In the genomic region with DNA sequence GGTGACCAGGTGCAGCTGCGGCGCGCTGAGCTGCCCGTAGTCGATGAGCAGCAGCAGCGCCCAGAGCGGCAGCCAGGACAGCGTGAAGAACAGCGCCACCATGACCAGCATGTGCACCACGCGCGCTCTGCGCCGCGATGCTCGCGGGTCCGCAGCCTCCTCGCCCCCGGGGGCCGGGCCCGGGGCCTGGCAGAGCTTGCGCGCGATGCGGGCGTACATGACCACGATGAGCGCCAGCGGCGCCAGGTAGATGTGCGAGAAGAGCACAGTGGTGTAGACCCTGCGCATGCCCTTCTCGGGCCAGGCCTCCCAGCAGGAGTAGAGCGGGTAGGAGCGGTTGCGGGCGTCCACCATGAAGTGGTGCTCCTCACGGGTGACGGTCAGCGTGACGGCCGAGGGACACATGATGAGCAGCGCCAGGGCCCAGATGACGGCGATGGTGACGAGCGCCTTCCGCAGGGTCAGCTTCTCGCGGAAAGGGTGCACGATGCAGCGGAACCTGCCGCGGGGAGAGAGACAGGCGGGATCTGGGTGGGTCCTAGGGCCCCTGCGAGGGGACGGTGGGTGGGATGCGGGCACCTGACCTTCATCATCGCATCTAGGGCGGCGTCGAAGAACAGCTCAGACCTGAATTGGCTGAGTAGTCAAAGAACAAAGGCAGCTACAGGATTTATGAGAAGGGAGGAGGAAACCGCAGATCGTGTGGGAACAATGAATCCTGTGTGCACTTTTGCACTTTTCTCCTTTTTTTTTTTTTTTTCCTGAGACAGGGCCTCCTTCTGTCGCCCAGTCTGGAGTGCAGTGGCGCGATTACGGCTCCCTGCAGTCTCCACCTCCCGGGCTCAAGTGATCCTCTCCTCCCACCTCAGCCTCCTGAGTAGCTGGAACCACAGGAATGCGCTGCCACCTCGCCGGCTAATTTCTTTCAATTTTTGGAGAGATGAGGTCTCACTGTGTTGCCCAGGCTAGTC, we compare ENCODE assay signal across 8 cellular contexts. TPM values are rescaled to one million over a fixed set of nuclear protein-coding genes. Genes with fewer than 3 reads are reported as not detected.
DNase-seq lines count a peak whose midpoint lies in the region; ATAC-seq and TF ChIP-seq lines count a peak whose summit lies in the region.

No MANE protein-coding gene starts in this region.

- ATAC-seq in body of pancreas (peak; percentile 41), lower lobe of right lung (peak; percentile 70 to 74), GM19452 (IDR thresholded peaks at IDR 0.05; ENCODE audit: unreplicated experiment) (no peak), GM18502 (IDR thresholded peaks at IDR 0.05; ENCODE audit: poor library complexity, unreplicated experiment) (no peak), HG02610 (IDR thresholded peaks at IDR 0.05; ENCODE audit: unreplicated experiment) (no peak)

- H3K27ac ChIP-seq in body of pancreas (no peak overlapping the region), lower lobe of right lung (no peak overlapping the region), ovary (no peak overlapping the region)

- H3K4me1 ChIP-seq in body of pancreas, result peaks cover 7% of the 10 kb centered on the region
- H3K4me1 ChIP-seq in lower lobe of right lung, result peaks cover 11% of the 10 kb centered on the region
- H3K4me1 ChIP-seq in ovary (ENCODE audit: insufficient read depth), result peaks cover 5% of the 10 kb centered on the region

- TF ChIP-seq CTCF in AG10803 (conservative IDR thresholded peaks at IDR 0.05; ENCODE audit: low read length), result no peak
- TF ChIP-seq CTCF in body of pancreas (IDR thresholded peaks at IDR 0.05), result no peak
- no peak for TF ChIP-seq CTCF in lower lobe of right lung (IDR thresholded peaks at IDR 0.05)
- no peak for TF ChIP-seq CTCF in ovary (IDR thresholded peaks at IDR 0.05)

- H3K9me3 ChIP-seq in body of pancreas (no peaks in the 10 kb centered on the region), lower lobe of right lung (no peaks in the 10 kb centered on the region), ovary (no peaks in the 10 kb centered on the region)

- intact Hi-C loops in body of pancreas (cut with DNase I), result no loop called here
- intact Hi-C loops in lower lobe of right lung (cut with DNase I), result no loop called here
- intact Hi-C loops in ovary (cut with DNase I), result no loop called here

- peak; percentile 30; the same call in 1 of the 2 replicates for TF ChIP-seq RAD21 in Ishikawa (IDR thresholded peaks at IDR 0.05; ENCODE audit: low read depth)

- H3K36me3 ChIP-seq in body of pancreas (replicated peaks in 1 of 2; ENCODE audit: insufficient read depth in 1 of 2, low read depth in 2 of 2), result no peaks in the 10 kb centered on the region
- H3K36me3 ChIP-seq in lower lobe of right lung, result no peaks in the 10 kb centered on the region
- H3K36me3 ChIP-seq in ovary, result no peaks in the 10 kb centered on the region

- WGBS in body of pancreas, 2 donors, result 11 to 38% methylated on average over 30 to 70 of the region's 73 CpGs
- WGBS in ovary, 3 donors, result 17 to 40% (median 20%) methylated on average over 57 to 73 of the region's 73 CpGs

- DNase-seq in AG10803 (ENCODE audit: low read depth) (peak; percentile 15), body of pancreas (peak in 1 of 4 donors; percentile 10), lower lobe of right lung (peak; percentile 69), ovary (no peak)

- TF ChIP-seq EP300 in Ishikawa (IDR thresholded peaks at IDR 0.05; ENCODE audit: borderline replicate concordance), result peak; percentile 97
- TF ChIP-seq EP300 in ovary (IDR thresholded peaks at IDR 0.05), result no peak

- TF ChIP-seq POLR2A in body of pancreas (IDR thresholded peaks at IDR 0.05) (no peak), ovary (IDR thresholded peaks at IDR 0.05) (no peak)

- H3K4me3 ChIP-seq in AG10803 (ENCODE audit: low read length) (no peak overlapping the region), body of pancreas (no peak overlapping the region), lower lobe of right lung (peak overlapping the region; percentile 24), ovary (no peak overlapping the region)

- H3K27me3 ChIP-seq in body of pancreas, result no peaks in the 10 kb centered on the region
- H3K27me3 ChIP-seq in lower lobe of right lung (ENCODE audit: low read depth), result peaks cover 21% of the 10 kb centered on the region
- H3K27me3 ChIP-seq in ovary, result no peaks in the 10 kb centered on the region

TF ChIP-seq in Ishikawa, 13 proteins besides CTCF, POLR2A, EP300 and RAD21:
- peak; percentile 64 for TF ChIP-seq YY1 (IDR thresholded peaks at IDR 0.05; ENCODE audit: low read depth)
- peak; percentile 90 for TF ChIP-seq FOXM1 (IDR thresholded peaks at IDR 0.05; ENCODE audit: borderline replicate concordance, low read depth)
- TF ChIP-seq, protein P1, sequence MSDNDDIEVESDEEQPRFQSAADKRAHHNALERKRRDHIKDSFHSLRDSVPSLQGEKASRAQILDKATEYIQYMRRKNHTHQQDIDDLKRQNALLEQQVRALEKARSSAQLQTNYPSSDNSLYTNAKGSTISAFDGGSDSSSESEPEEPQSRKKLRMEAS (IDR thresholded peaks at IDR 0.05), result peak; percentile 80
- peak; percentile 37 for TF ChIP-seq EGR1 (IDR thresholded peaks at IDR 0.05)
- TF ChIP-seq, protein P2, sequence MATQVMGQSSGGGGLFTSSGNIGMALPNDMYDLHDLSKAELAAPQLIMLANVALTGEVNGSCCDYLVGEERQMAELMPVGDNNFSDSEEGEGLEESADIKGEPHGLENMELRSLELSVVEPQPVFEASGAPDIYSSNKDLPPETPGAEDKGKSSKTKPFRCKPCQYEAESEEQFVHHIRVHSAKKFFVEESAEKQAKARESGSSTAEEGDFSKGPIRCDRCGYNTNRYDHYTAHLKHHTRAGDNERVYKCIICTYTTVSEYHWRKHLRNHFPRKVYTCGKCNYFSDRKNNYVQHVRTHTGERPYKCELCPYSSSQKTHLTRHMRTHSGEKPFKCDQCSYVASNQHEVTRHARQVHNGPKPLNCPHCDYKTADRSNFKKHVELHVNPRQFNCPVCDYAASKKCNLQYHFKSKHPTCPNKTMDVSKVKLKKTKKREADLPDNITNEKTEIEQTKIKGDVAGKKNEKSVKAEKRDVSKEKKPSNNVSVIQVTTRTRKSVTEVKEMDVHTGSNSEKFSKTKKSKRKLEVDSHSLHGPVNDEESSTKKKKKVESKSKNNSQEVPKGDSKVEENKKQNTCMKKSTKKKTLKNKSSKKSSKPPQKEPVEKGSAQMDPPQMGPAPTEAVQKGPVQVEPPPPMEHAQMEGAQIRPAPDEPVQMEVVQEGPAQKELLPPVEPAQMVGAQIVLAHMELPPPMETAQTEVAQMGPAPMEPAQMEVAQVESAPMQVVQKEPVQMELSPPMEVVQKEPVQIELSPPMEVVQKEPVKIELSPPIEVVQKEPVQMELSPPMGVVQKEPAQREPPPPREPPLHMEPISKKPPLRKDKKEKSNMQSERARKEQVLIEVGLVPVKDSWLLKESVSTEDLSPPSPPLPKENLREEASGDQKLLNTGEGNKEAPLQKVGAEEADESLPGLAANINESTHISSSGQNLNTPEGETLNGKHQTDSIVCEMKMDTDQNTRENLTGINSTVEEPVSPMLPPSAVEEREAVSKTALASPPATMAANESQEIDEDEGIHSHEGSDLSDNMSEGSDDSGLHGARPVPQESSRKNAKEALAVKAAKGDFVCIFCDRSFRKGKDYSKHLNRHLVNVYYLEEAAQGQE (IDR thresholded peaks at IDR 0.05; ENCODE audit: low read depth), result no peak
- TF ChIP-seq TCF12 (IDR thresholded peaks at IDR 0.05; ENCODE audit: low read depth), result peak; percentile 98
- TF ChIP-seq TEAD4 (IDR thresholded peaks at IDR 0.05), result peak; percentile 95
- peak; percentile 96 for TF ChIP-seq ZBTB7A (IDR thresholded peaks at IDR 0.05; ENCODE audit: low read depth)
- TF ChIP-seq NFIC (IDR thresholded peaks at IDR 0.05), result peak; percentile 89
- TF ChIP-seq CREB1 (IDR thresholded peaks at IDR 0.05; ENCODE audit: low read depth), result no peak
- TF ChIP-seq, protein P3, sequence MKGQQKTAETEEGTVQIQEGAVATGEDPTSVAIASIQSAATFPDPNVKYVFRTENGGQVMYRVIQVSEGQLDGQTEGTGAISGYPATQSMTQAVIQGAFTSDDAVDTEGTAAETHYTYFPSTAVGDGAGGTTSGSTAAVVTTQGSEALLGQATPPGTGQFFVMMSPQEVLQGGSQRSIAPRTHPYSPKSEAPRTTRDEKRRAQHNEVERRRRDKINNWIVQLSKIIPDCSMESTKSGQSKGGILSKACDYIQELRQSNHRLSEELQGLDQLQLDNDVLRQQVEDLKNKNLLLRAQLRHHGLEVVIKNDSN (IDR thresholded peaks at IDR 0.05), result peak; percentile 72; the same call in 1 of the 2 replicates
- peak; percentile 68; the same call in 1 of the 2 replicates for TF ChIP-seq CEBPB (IDR thresholded peaks at IDR 0.05)
- no peak for TF ChIP-seq TAF1 (IDR thresholded peaks at IDR 0.05; ENCODE audit: low read depth)

RNA-seq across cellular contexts. Expression of a gene that starts 22.4 kb away (rescaled TPM):
- total RNA-seq in body of pancreas (100 to 1,000 TPM; 101 to 108 TPM), lower lobe of right lung (163 TPM), ovary (100 to 1,000 TPM in 1 of 7 donors, 10 to 100 TPM in 6; 36.8 to 162 (median 78.4) TPM)
- polyA plus RNA-seq in ovary, result 10 to 100 TPM; 66.8 to 93.3 TPM

RNA-seq across cellular contexts. Expression of a gene that starts 28.2 kb away (rescaled TPM):
- total RNA-seq in body of pancreas (not detected), lower lobe of right lung (1.0 TPM), ovary (1 to 10 TPM in 1 of 7 donors, under 1 TPM in 6; 0.15 to 1.1 (median 0.24) TPM)
- under 1 TPM; 0.04 to 0.10 TPM for polyA plus RNA-seq in ovary

Comparison
In these comparisons a context has a peak if more than half of its experiments do, and no peak if none do; other contexts are left out.
1. DNase-seq: peak in AG10803 (single experiment) and lower lobe of right lung (single experiment); none in ovary (0 of 5).
2. ATAC-seq: peak in body of pancreas (single experiment) and lower lobe of right lung (2 of 2); none in GM19452 (single experiment), GM18502 (single experiment) and HG02610 (single experiment).